Comparison of ENCODE assay signal across 10 cellular contexts in genomic region chr17:78707016-78707415, GRCh38.
DNase-seq lines count a peak whose midpoint lies in the region; ATAC-seq and TF ChIP-seq lines count a peak whose summit lies in the region.
"Had no signal": no experiment of that assay in that cellular context is flagged by ENCODE, and none has a peak within 500 bp of the region (broad histone marks: within the 10 kb centered on the region; RNA-seq: fewer than 3 reads in every experiment).

No MANE protein-coding gene starts in this region.

- no peaks in the 10 kb centered on the region for H3K27me3 Mint-ChIP-seq in naive B cell

- H2AFZ ChIP-seq in PC-9 = no peak overlapping the region
- H2AFZ ChIP-seq in mammary epithelial cell (ENCODE audit: low read depth, low read length) = no peak overlapping the region

- intact Hi-C loops in PC-9 (cut with micrococcal nuclease; ENCODE audit: unreplicated experiment) (loop anchor here (5.0 kb wide), 1 partner anchor 40 kb away; no protein-coding TSS in a partner anchor), mammary epithelial cell (cut with micrococcal nuclease) (loop anchor here (5.0 kb wide), 1 partner anchor 260 kb away; no protein-coding TSS in a partner anchor)

- H4K20me1 ChIP-seq in PC-9 (ENCODE audit: insufficient read depth) (no peaks in the 10 kb centered on the region), mammary epithelial cell (ENCODE audit: insufficient read depth, low read length) (no peaks in the 10 kb centered on the region)

- TF ChIP-seq CTCF in PC-9 (conservative IDR thresholded peaks at IDR 0.05) (no peak), mammary epithelial cell (conservative IDR thresholded peaks at IDR 0.05 in 1 of 2, IDR thresholded peaks at IDR 0.05 in 1 of 2; ENCODE audit: extremely low read depth in 1 of 2, insufficient read depth in 1 of 2, low read depth in 1 of 2, low read length in 2 of 2) (no peak)

- H3K36me3 ChIP-seq in PC-9 (ENCODE audit: low read depth) (no peaks in the 10 kb centered on the region), mammary epithelial cell (ENCODE audit: insufficient read depth, low read length) (peaks cover 1% of the 10 kb centered on the region)

- H3K4me1 Mint-ChIP-seq in naive B cell = peaks cover 38 to 55% (median 42%) of the 10 kb centered on the region in 3 donors

- peaks cover 6 to 14% of the 10 kb centered on the region in 2 donors for H3K36me3 Mint-ChIP-seq in naive B cell

- no peak overlapping the region for H3K4me3 Mint-ChIP-seq in naive B cell

- H3K27me3 ChIP-seq in PC-9 (ENCODE audit: insufficient read depth, low read depth) = no peaks in the 10 kb centered on the region
- no peaks in the 10 kb centered on the region for H3K27me3 ChIP-seq in mammary epithelial cell (ENCODE audit: insufficient read depth, low read length)

- H3K9me3 Mint-ChIP-seq in naive B cell = no peaks in the 10 kb centered on the region

- H3K79me2 ChIP-seq in PC-9 (ENCODE audit: low read depth) = no peaks in the 10 kb centered on the region
- peaks cover 43% of the 10 kb centered on the region for H3K79me2 ChIP-seq in mammary epithelial cell (ENCODE audit: insufficient read depth, low read length)

- no peaks in the 10 kb centered on the region for H3K9me3 ChIP-seq in PC-9 (ENCODE audit: insufficient read depth, low read depth)
- H3K9me3 ChIP-seq in mammary epithelial cell (replicated peaks; ENCODE audit: insufficient read depth, low read length) = no peaks in the 10 kb centered on the region

- WGBS in mammary epithelial cell (ENCODE audit: low coverage, missing lambda C conversion rate) = 60% methylated on average over 7 of the region's 7 CpGs

- DNase-seq in EL = peak; percentile 31
- DNase-seq in PC-9 = no peak
- peak; percentile 71 for DNase-seq in mammary epithelial cell
- DNase-seq in naive B cell = no peak
- DNase-seq in activated CD4-positive, CD25-positive, alpha-beta regulatory T cell treated with anti-CD3 and anti-CD28 coated beads, Interleukin-2, amount 50 U/mL, for 72 hours = no peak
- DNase-seq in GDM1 (lab: John Stamatoyannopoulos, UW) = no peak
- no peak for DNase-seq in NCI-H2107 (lab: John Stamatoyannopoulos, UW)
- DNase-seq: NCI-H1105, Right ventricle myocardium superior had no signal

- POLR2A ChIA-PET in PC-9 (lab: Charles Lee; ENCODE audit: unreplicated experiment) = interaction anchor here (0.6 kb wide), 1 partner anchor 1157 kb away, joined by 7 read pairs; no protein-coding TSS in a partner anchor

- peaks cover 37% of the 10 kb centered on the region for H3K4me1 ChIP-seq in PC-9 (replicated peaks; ENCODE audit: insufficient read depth)
- H3K4me1 ChIP-seq in mammary epithelial cell (ENCODE audit: insufficient read depth, low read length) = peaks cover 27% of the 10 kb centered on the region

- ATAC-seq in naive B cell (ENCODE audit: low read depth in 2 of 2) = no peak
- ATAC-seq: left lobe of liver had no signal

- no peaks in the 10 kb centered on the region for H3K9me2 ChIP-seq in PC-9 (ENCODE audit: insufficient read depth)

- H3K4me3 ChIP-seq in PC-9 = no peak overlapping the region
- no peak overlapping the region for H3K4me3 ChIP-seq in mammary epithelial cell (replicated peaks in 1 of 3; ENCODE audit: insufficient read depth in 1 of 3, low read depth in 2 of 3, low read length in 3 of 3)

- in situ Hi-C loops in mammary epithelial cell (cut with MboI; ENCODE audit: low sequenced_read_pairs in 2 of 2) = loop anchor here (5.0 to 10.0 kb wide), 2 partner anchors 202 to 210 kb away; no protein-coding TSS in a partner anchor

- BruUV-seq in PC-9 (replicated peaks; lab: Mats Ljungman, UMichigan) (no TSS peak), mammary epithelial cell (replicated peaks; lab: Mats Ljungman, UMichigan) (no TSS peak)

- H3K27ac Mint-ChIP-seq in naive B cell = peak overlapping the region in 4 of 6 donors; percentile 12 to 58 (median 50)

- CTCF ChIA-PET in PC-9 (lab: Charles Lee) = interaction anchor here (0.6 to 0.8 kb wide), 6 partner anchors 9 to 456 kb away, joined by 3 to 7 read pairs (median 4); no protein-coding TSS in a partner anchor
- CTCF ChIA-PET in mammary epithelial cell (lab: Charles Lee; ENCODE audit: low non-redundant PET) = interaction anchor here (0.5 kb wide), 3 partner anchors 21 to 212 kb away, joined by 5 to 17 read pairs (median 6); no protein-coding TSS in a partner anchor

- H3K27ac ChIP-seq in PC-9 = peak overlapping the region; percentile 84
- H3K27ac ChIP-seq in mammary epithelial cell (ENCODE audit: insufficient read depth, low read depth, low read length) = peak overlapping the region; percentile 96

- dilution Hi-C loops in mammary epithelial cell (cut with HindIII; ENCODE audit: low sequenced_read_pairs) = loop anchor here (5.0 kb wide), 2 partner anchors 90 to 105 kb away; no protein-coding TSS in a partner anchor

- H3F3A ChIP-seq in PC-9 (ENCODE audit: insufficient read depth, low read depth) = peaks cover 8% of the 10 kb centered on the region

- peak overlapping the region; percentile 62 for H3K9ac ChIP-seq in mammary epithelial cell (ENCODE audit: insufficient read depth, low read length)

- H3K4me2 ChIP-seq in PC-9 = peak overlapping the region; percentile 60
- peak overlapping the region; percentile 64 for H3K4me2 ChIP-seq in mammary epithelial cell (ENCODE audit: insufficient read depth, low read depth, low read length)

Comparison
In these comparisons a context has a peak if more than half of its experiments do, and no peak if none do; other contexts are left out.
1. DNase-seq: peak in EL (single experiment) and mammary epithelial cell (single experiment); none in PC-9 (0 of 2), naive B cell (single experiment), activated CD4-positive, CD25-positive, alpha-beta regulatory T cell treated with anti-CD3 and anti-CD28 coated beads, Interleukin-2, amount 50 U/mL, for 72 hours (single experiment), GDM1 (single experiment) and NCI-H2107 (single experiment).